In genomic region chr3:126024049-126024854, GRCh38 we compare ENCODE assay signal across 16 cellular contexts. TPM values are rescaled to one million over a fixed set of nuclear protein-coding genes. Genes with fewer than 3 reads are reported as not detected.
"Had no signal": no experiment of that assay in that cellular context is flagged by ENCODE, and none has a peak within 500 bp of the region (broad histone marks: within the 10 kb centered on the region; RNA-seq: fewer than 3 reads in every experiment).

No MANE protein-coding gene starts in this region.

- ATAC-seq: activated CD4-positive, alpha-beta T cell treated with anti-CD3 and anti-CD28 coated beads for 36 hours; activated T-cell treated with anti-CD3 and anti-CD28 coated beads, Interleukin-2, amount 50 U/mL, for 4 hours; esophagus mucosa; lower lobe of right lung; natural killer cell treated with Interleukin-12 subunit alpha and Interleukin-12 subunit beta and Interleukin-15 and Interleukin-18, amount 100 ng/mL, for 72 hours had no signal

- DNase-seq: activated CD4-positive, alpha-beta memory T cell treated with anti-CD3 and anti-CD28 coated beads, Interleukin-2, amount 10 ng/mL, durations not matched to agents 7 days and 5 days; activated CD4-positive, alpha-beta T cell treated with anti-CD3 and anti-CD28 coated beads for 36 hours; activated naive CD4-positive, alpha-beta T cell treated with anti-CD3 and anti-CD28 coated beads for 36 hours; activated T-cell treated with anti-CD3 and anti-CD28 coated beads, Interleukin-2, amount 50 U/mL, for 4 hours; aorta; brain microvascular endothelial cell; cortex of kidney; lower lobe of right lung; occipital lobe; SW 1271 had no signal

- H3K27ac ChIP-seq: brain microvascular endothelial cell, lower lobe of right lung, skin epidermis, tibial nerve had no signal

- H3K4me3 ChIP-seq: lower lobe of right lung, skin epidermis, tibial nerve had no signal

- H3K4me1 ChIP-seq: lower lobe of right lung, tibial nerve had no signal

- H3K36me3 ChIP-seq: brain microvascular endothelial cell had no signal

- H3K27me3 ChIP-seq: brain microvascular endothelial cell, tibial nerve had no signal

RNA-seq across cellular contexts. Expression of gene ROPN1B, which starts 55.3 kb away (rescaled TPM):
- total RNA-seq: activated CD4-positive, alpha-beta memory T cell treated with anti-CD3 and anti-CD28 coated beads, Interleukin-2, amount 10 ng/mL, durations not matched to agents 7 days and 5 days; activated CD4-positive, alpha-beta T cell treated with anti-CD3 and anti-CD28 coated beads for 36 hours; activated naive CD4-positive, alpha-beta T cell treated with anti-CD3 and anti-CD28 coated beads for 36 hours; activated T-cell treated with anti-CD3 and anti-CD28 coated beads, Interleukin-2, amount 50 U/mL, for 4 hours; esophagus mucosa; natural killer cell treated with Interleukin-12 subunit alpha and Interleukin-12 subunit beta and Interleukin-15 and Interleukin-18, amount 100 ng/mL, for 72 hours; progenitor cell of endocrine pancreas; T-helper 2 cell treated with Interferon-gamma antibody and Interleukin-4, amounts not matched to agents 100 ng/mL and 5 ng/mL, for 36 hours had no signal
